10 cellular contexts compared by ENCODE assay signal in genomic region chr15:43977072-43977884, GRCh38.
DNase-seq lines count a peak whose midpoint lies in the region; ATAC-seq lines count a peak whose summit lies in the region.
"Had no signal": no experiment of that assay in that cellular context is flagged by ENCODE, and none has a peak within 500 bp of the region (broad histone marks: within the 10 kb centered on the region; RNA-seq: fewer than 3 reads in every experiment).

No MANE protein-coding gene starts in this region.

- peak; percentile 20 for DNase-seq in DMS53 (lab: John Stamatoyannopoulos, UW)
- no peak for DNase-seq in DMS53 treated with DMSO at 0.1 percent for 48 hours (lab: John Stamatoyannopoulos, UW; ENCODE audit: unreplicated experiment)
- peak; percentile 2 for DNase-seq in activated T-helper 1 cell treated with Interleukin-2 at 50 U/mL for 16 hours (ENCODE audit: low read depth)
- DNase-seq in stimulated activated CD4-positive, alpha-beta T cell treated with anti-CD3 and anti-CD28 coated beads, TNF-alpha, amount 100 ng/mL, for 48 hours (ENCODE audit: low read depth in 3 of 3), result peak; percentile 32 to 58 (median 49)
- no peak for DNase-seq in HPDE6-E6E7 (ENCODE audit: extremely low spot score)
- DNase-seq: amygdala, ovary had no signal

- peak; percentile 59 for ATAC-seq in HG03521 (IDR thresholded peaks at IDR 0.05; ENCODE audit: unreplicated experiment)
- no peak for ATAC-seq in HG03460 (IDR thresholded peaks at IDR 0.05; ENCODE audit: unreplicated experiment)
- ATAC-seq in GM21390 (IDR thresholded peaks at IDR 0.05; ENCODE audit: unreplicated experiment), result no peak

Comparison
In these comparisons a context has a peak if more than half of its experiments do, and no peak if none do; other contexts are left out.
1. DNase-seq: peak in DMS53 (single experiment), activated T-helper 1 cell treated with Interleukin-2 at 50 U/mL for 16 hours (single experiment) and stimulated activated CD4-positive, alpha-beta T cell treated with anti-CD3 and anti-CD28 coated beads, TNF-alpha, amount 100 ng/mL, for 48 hours (3 of 3); none in DMS53 treated with DMSO at 0.1 percent for 48 hours (single experiment) and HPDE6-E6E7 (single experiment).